In genomic region chr22:37369536-37369935, GRCh38 we compare ENCODE assay signal across 30 cellular contexts. TPM values are rescaled to one million over a fixed set of nuclear protein-coding genes. Genes with fewer than 3 reads are reported as not detected.
"Had no signal": no experiment of that assay in that cellular context is flagged by ENCODE, and none has a peak within 500 bp of the region (broad histone marks: within the 10 kb centered on the region; RNA-seq: fewer than 3 reads in every experiment).

No MANE protein-coding gene starts in this region.

- H3K36me3 ChIP-seq: ascending aorta, cardiac muscle cell, colonic mucosa, gastrocnemius medialis, left lung, lower lobe of right lung, neutrophil, right lobe of liver, thyroid gland, upper lobe of left lung, vagina had no signal

- H3K27me3 ChIP-seq: ascending aorta, cardiac muscle cell, colonic mucosa, gastrocnemius medialis, right lobe of liver, thyroid gland, upper lobe of left lung, vagina had no signal

- H3K27ac Mint-ChIP-seq: activated CD4-positive, alpha-beta memory T cell treated with anti-CD3 and anti-CD28 coated beads, Interleukin-2, amount 10 ng/mL, durations not matched to agents 7 days and 5 days; activated CD4-positive, alpha-beta T cell treated with anti-CD3 and anti-CD28 coated beads, Interleukin-2, amount 10 ng/mL, durations not matched to agents 24 days and 14 days; activated naive CD4-positive, alpha-beta T cell treated with anti-CD3 and anti-CD28 coated beads, Interleukin-2, amount 10 ng/mL, durations not matched to agents 7 days and 5 days; activated naive CD8-positive, alpha-beta T cell treated with anti-CD3 and anti-CD28 coated beads, Interleukin-2, amount 10 ng/mL, durations not matched to agents 7 days and 5 days; activated T-cell treated with anti-CD3 and anti-CD28 coated beads, Interleukin-2, amount 50 U/mL, for 24 hours; natural killer cell treated with Interleukin-12 subunit alpha and Interleukin-12 subunit beta and Interleukin-15 and Interleukin-18, amount 100 ng/mL, for 72 hours; stimulated activated naive CD8-positive, alpha-beta T cell treated with anti-CD3 and anti-CD28 coated beads, Interleukin-15, Interleukin-2, amounts not matched to agents 100 ng/mL and 50 ng/mL, for 24 hours had no signal

- H3K36me3 Mint-ChIP-seq: activated naive CD4-positive, alpha-beta T cell treated with anti-CD3 and anti-CD28 coated beads, Interleukin-2, amount 10 ng/mL, durations not matched to agents 7 days and 5 days; activated naive CD8-positive, alpha-beta T cell treated with anti-CD3 and anti-CD28 coated beads, Interleukin-2, amount 10 ng/mL, durations not matched to agents 7 days and 5 days; natural killer cell treated with Interleukin-12 subunit alpha and Interleukin-12 subunit beta and Interleukin-15 and Interleukin-18, amount 100 ng/mL, for 72 hours had no signal

- H3K4me1 ChIP-seq: ascending aorta, colonic mucosa, gastrocnemius medialis, thyroid gland, vagina had no signal

- H3K4me1 Mint-ChIP-seq: activated CD4-positive, alpha-beta memory T cell treated with anti-CD3 and anti-CD28 coated beads, Interleukin-2, amount 10 ng/mL, durations not matched to agents 7 days and 5 days; activated CD4-positive, alpha-beta T cell treated with anti-CD3 and anti-CD28 coated beads, Interleukin-2, amount 10 ng/mL, durations not matched to agents 24 days and 14 days; activated naive CD8-positive, alpha-beta T cell treated with anti-CD3 and anti-CD28 coated beads, Interleukin-2, amount 10 ng/mL, durations not matched to agents 7 days and 5 days had no signal

- H3K27ac ChIP-seq: ascending aorta, cardiac muscle cell, colonic mucosa, gastrocnemius medialis, left lung, lower lobe of right lung, neutrophil, right lobe of liver, skin epidermis, thyroid gland, upper lobe of left lung, vagina had no signal

- H3K9me3 ChIP-seq: ascending aorta, colonic mucosa, gastrocnemius medialis, left lung, lower lobe of right lung, neutrophil, right lobe of liver, thyroid gland, upper lobe of left lung, vagina had no signal

- H3K4me3 ChIP-seq: ascending aorta, cardiac muscle cell, colonic mucosa, dorsolateral prefrontal cortex, gastrocnemius medialis, left lung, lower lobe of right lung, right lobe of liver, skin epidermis, thyroid gland, upper lobe of left lung, vagina had no signal

- ATAC-seq: activated CD4-positive, CD25-positive, alpha-beta regulatory T cell treated with anti-CD3 and anti-CD28 coated beads, Interleukin-2, amount 50 U/mL, for 24 hours; gastrocnemius medialis; natural killer cell treated with Interleukin-12 subunit alpha and Interleukin-12 subunit beta and Interleukin-15 and Interleukin-18, amount 100 ng/mL, for 72 hours had no signal

- H3K4me3 Mint-ChIP-seq: activated CD4-positive, alpha-beta memory T cell treated with anti-CD3 and anti-CD28 coated beads, Interleukin-2, amount 10 ng/mL, durations not matched to agents 7 days and 5 days; activated CD4-positive, alpha-beta T cell treated with anti-CD3 and anti-CD28 coated beads, Interleukin-2, amount 10 ng/mL, durations not matched to agents 24 days and 14 days; activated naive CD4-positive, alpha-beta T cell treated with anti-CD3 and anti-CD28 coated beads, Interleukin-2, amount 10 ng/mL, durations not matched to agents 7 days and 5 days; activated naive CD8-positive, alpha-beta T cell treated with anti-CD3 and anti-CD28 coated beads, Interleukin-2, amount 10 ng/mL, durations not matched to agents 7 days and 5 days; activated T-cell treated with anti-CD3 and anti-CD28 coated beads, Interleukin-2, amount 50 U/mL, for 24 hours; brain; natural killer cell treated with Interleukin-12 subunit alpha and Interleukin-12 subunit beta and Interleukin-15 and Interleukin-18, amount 100 ng/mL, for 72 hours; stimulated activated naive CD8-positive, alpha-beta T cell treated with anti-CD3 and anti-CD28 coated beads, Interleukin-15, Interleukin-2, amounts not matched to agents 100 ng/mL and 50 ng/mL, for 24 hours had no signal

- DNase-seq: activated CD4-positive, alpha-beta memory T cell treated with anti-CD3 and anti-CD28 coated beads, Interleukin-2, amount 10 ng/mL, durations not matched to agents 7 days and 5 days; activated CD4-positive, alpha-beta T cell treated with anti-CD3 and anti-CD28 coated beads, Interleukin-2, amount 10 ng/mL, durations not matched to agents 24 days and 14 days; activated CD8-positive, alpha-beta memory T cell treated with anti-CD3 and anti-CD28 coated beads, Interleukin-2, amount 50 U/mL, for 48 hours; activated gamma-delta T cell; activated naive CD4-positive, alpha-beta T cell treated with anti-CD3 and anti-CD28 coated beads, Interleukin-2, amount 10 ng/mL, durations not matched to agents 7 days and 5 days; activated naive CD8-positive, alpha-beta T cell treated with anti-CD3 and anti-CD28 coated beads, Interleukin-2, amount 10 ng/mL, durations not matched to agents 7 days and 5 days; activated T-cell treated with anti-CD3 and anti-CD28 coated beads, Interleukin-2, amount 50 U/mL, for 24 hours; cerebellar nuclear complex; dorsolateral prefrontal cortex; effector memory CD4-positive, alpha-beta T cell; glutamatergic neuron; left lung; mesenchymal stem cell; stimulated activated CD4-positive, alpha-beta T cell treated with anti-CD3 and anti-CD28 coated beads, Interleukin-12 subunit alpha, Interleukin-12 subunit beta, amount 100 ng/mL, for 4 hours; stimulated activated CD4-positive, alpha-beta T cell treated with anti-CD3 and anti-CD28 coated beads, Interleukin-4, amount 100 ng/mL, for 1 hour; thyroid gland had no signal

- H3K9me3 Mint-ChIP-seq: activated CD4-positive, alpha-beta memory T cell treated with anti-CD3 and anti-CD28 coated beads, Interleukin-2, amount 10 ng/mL, durations not matched to agents 7 days and 5 days; activated CD4-positive, alpha-beta T cell treated with anti-CD3 and anti-CD28 coated beads, Interleukin-2, amount 10 ng/mL, durations not matched to agents 24 days and 14 days; activated naive CD4-positive, alpha-beta T cell treated with anti-CD3 and anti-CD28 coated beads, Interleukin-2, amount 10 ng/mL, durations not matched to agents 7 days and 5 days; activated naive CD8-positive, alpha-beta T cell treated with anti-CD3 and anti-CD28 coated beads, Interleukin-2, amount 10 ng/mL, durations not matched to agents 7 days and 5 days; activated T-cell treated with anti-CD3 and anti-CD28 coated beads, Interleukin-2, amount 50 U/mL, for 24 hours; brain; natural killer cell treated with Interleukin-12 subunit alpha and Interleukin-12 subunit beta and Interleukin-15 and Interleukin-18, amount 100 ng/mL, for 72 hours; stimulated activated naive CD8-positive, alpha-beta T cell treated with anti-CD3 and anti-CD28 coated beads, Interleukin-15, Interleukin-2, amounts not matched to agents 100 ng/mL and 50 ng/mL, for 24 hours had no signal

- H3K27me3 Mint-ChIP-seq: activated naive CD8-positive, alpha-beta T cell treated with anti-CD3 and anti-CD28 coated beads, Interleukin-2, amount 10 ng/mL, durations not matched to agents 7 days and 5 days; activated T-cell treated with anti-CD3 and anti-CD28 coated beads, Interleukin-2, amount 50 U/mL, for 24 hours; stimulated activated naive CD8-positive, alpha-beta T cell treated with anti-CD3 and anti-CD28 coated beads, Interleukin-15, Interleukin-2, amounts not matched to agents 100 ng/mL and 50 ng/mL, for 24 hours had no signal

RNA-seq across cellular contexts. Expression of gene ELFN2, which starts 57.7 kb away (rescaled TPM):
- total RNA-seq: ascending aorta, vagina had no signal
- polyA plus RNA-seq: cardiac muscle cell had no signal
